8 cellular contexts compared by ENCODE assay signal in the genomic region with DNA sequence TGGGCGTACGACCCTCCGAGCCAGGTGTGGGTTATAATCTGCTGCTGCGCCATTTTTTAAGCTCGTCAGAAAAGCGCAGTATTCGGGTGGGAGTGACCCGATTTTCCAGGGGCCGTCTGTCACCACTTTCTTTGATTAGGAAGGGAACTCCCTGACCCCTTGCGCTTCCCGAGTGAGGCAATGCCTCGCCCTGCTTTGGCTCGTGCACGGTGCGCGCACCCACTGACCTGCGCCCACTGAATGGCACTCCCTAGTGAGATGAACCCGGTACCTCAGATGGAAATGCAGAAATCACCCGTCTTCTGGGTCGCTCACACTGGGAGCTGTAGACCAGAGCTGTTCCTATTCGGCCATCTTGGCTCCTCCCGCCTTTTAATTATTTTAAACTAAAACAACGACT.
DNase-seq lines count a peak whose midpoint lies in the region; ATAC-seq, FAIRE-seq and TF ChIP-seq lines count a peak whose summit lies in the region.
"Not testable (repeated sequence)": the region's sequence is repeated elsewhere in the genome, so short reads cannot be mapped to it uniquely, and the experiment has no call there.

No MANE protein-coding gene starts in this region.

- CTCF ChIA-PET in CD8-positive, alpha-beta T cell (lab: Charles Lee); activated CD4-positive, alpha-beta T cell treated with anti-CD3 and anti-CD28 coated beads, Interleukin-2, amount 10 ng/mL, durations not matched to agents 7 days and 5 days (lab: Charles Lee); GM12878 (lab: Yijun Ruan, JAX): not testable (repeated sequence)
- CTCF ChIA-PET in endothelial cell of umbilical vein (lab: Charles Lee): interaction anchor here (1.1 to 1.4 kb wide), 2 partner anchors 27 to 43 kb away, joined by 3 to 4 read pairs; no protein-coding TSS in a partner anchor

- dilution Hi-C loops in endothelial cell of umbilical vein (cut with MboI; ENCODE audit: extremely low pct_ligation_motif_present, low sequenced_read_pairs): not testable (repeated sequence)

- not testable (repeated sequence) for H2AFZ ChIP-seq in MM.1S (ENCODE audit: low read length); GM12878 (ENCODE audit: control insufficient read depth, low read depth, low read length)
- H2AFZ ChIP-seq in endothelial cell of umbilical vein (ENCODE audit: low read depth, low read length): peak overlapping the region; percentile 59

- H3K9me3 ChIP-seq in CD8-positive, alpha-beta T cell (ENCODE audit: low read length); MM.1S (replicated peaks; ENCODE audit: insufficient read depth, low read length); GM12878 (replicated peaks; ENCODE audit: control insufficient read depth, insufficient read depth, low read length); endothelial cell of umbilical vein (replicated peaks; ENCODE audit: control insufficient read depth, insufficient read depth, low read length); iPS-20b (ENCODE audit: insufficient read depth, low read depth, low read length): not testable (repeated sequence)

- in situ Hi-C loops in GM12878 (cut with MboI): not testable (repeated sequence)

- not testable (repeated sequence) for H3K79me2 ChIP-seq in MM.1S (ENCODE audit: low read length); GM12878 (ENCODE audit: control insufficient read depth, insufficient read depth, low read length); endothelial cell of umbilical vein (ENCODE audit: control insufficient read depth, insufficient read depth, low read length)

- H3K4me1 Mint-ChIP-seq in CD8-positive, alpha-beta T cell (ENCODE audit: low read depth): peaks cover 33% of the 10 kb centered on the region
- not testable (repeated sequence) for H3K4me1 Mint-ChIP-seq in activated CD4-positive, alpha-beta T cell treated with anti-CD3 and anti-CD28 coated beads, Interleukin-2, amount 10 ng/mL, durations not matched to agents 7 days and 5 days
- peaks cover 25 to 32% of the 10 kb centered on the region in 2 donors for H3K4me1 Mint-ChIP-seq in natural killer cell
- H3K4me1 Mint-ChIP-seq in stimulated activated memory B cell treated with anti-CD40 and anti-IgM and Interleukin-4, amounts not matched to agents 10 μg/mL and 1 μg/mL and 100 μg/mL, for 72 hours: peaks cover 38% of the 10 kb centered on the region

- H3K9me2 ChIP-seq in MM.1S (replicated peaks; ENCODE audit: insufficient read depth, low read length): not testable (repeated sequence)

- H3K36me3 ChIP-seq in CD8-positive, alpha-beta T cell (ENCODE audit: insufficient read depth, low read length); MM.1S (replicated peaks; ENCODE audit: insufficient read depth, low read length); GM12878 (ENCODE audit: control insufficient read depth in 2 of 2, insufficient read depth in 2 of 2, low read length in 1 of 2); endothelial cell of umbilical vein (ENCODE audit: control insufficient read depth in 2 of 2, extremely low read depth in 1 of 2, insufficient read depth in 2 of 2, low read length in 2 of 2); iPS-20b (ENCODE audit: insufficient read depth, low read depth, low read length): not testable (repeated sequence)

- SMC1A ChIA-PET in GM12878 (lab: Charles Lee; ENCODE audit: uncharacterized antibody, unreplicated experiment): not testable (repeated sequence)

- not testable (repeated sequence) for H3K9me1 ChIP-seq in endothelial cell of umbilical vein (replicated peaks; ENCODE audit: control insufficient read depth, extremely low read depth, insufficient read depth, low read length)

- H3K4me1 ChIP-seq in CD8-positive, alpha-beta T cell (ENCODE audit: insufficient read depth, low read length); MM.1S (ENCODE audit: low read length); GM12878 (ENCODE audit: control insufficient read depth, insufficient read depth, low read length); endothelial cell of umbilical vein (ENCODE audit: control insufficient read depth, extremely low read depth, insufficient read depth, low read length); iPS-20b (ENCODE audit: insufficient read depth, low read length): not testable (repeated sequence)

- H3K27me3 ChIP-seq in CD8-positive, alpha-beta T cell (ENCODE audit: insufficient read depth, low read length); MM.1S (replicated peaks; ENCODE audit: insufficient read depth, low read length); GM12878 (replicated peaks in 1 of 2; ENCODE audit: control insufficient read depth in 2 of 2, insufficient read depth in 2 of 2, low read length in 1 of 2); endothelial cell of umbilical vein (ENCODE audit: control insufficient read depth in 2 of 2, insufficient read depth in 2 of 2, low read length in 2 of 2); iPS-20b (ENCODE audit: insufficient read depth, low read length): not testable (repeated sequence)

- not testable (repeated sequence) for H3K27ac ChIP-seq in CD8-positive, alpha-beta T cell (ENCODE audit: low read depth, low read length); MM.1S (ENCODE audit: low read length); GM12878 (ENCODE audit: control insufficient read depth, insufficient read depth); endothelial cell of umbilical vein (ENCODE audit: insufficient read depth, low read depth, low read length); iPS-20b (ENCODE audit: low read length)

- peak overlapping the region; percentile 64 for H3K27ac Mint-ChIP-seq in CD8-positive, alpha-beta T cell
- peak overlapping the region; percentile 83 for H3K27ac Mint-ChIP-seq in activated CD4-positive, alpha-beta T cell treated with anti-CD3 and anti-CD28 coated beads, Interleukin-2, amount 10 ng/mL, durations not matched to agents 7 days and 5 days
- H3K27ac Mint-ChIP-seq in natural killer cell; stimulated activated memory B cell treated with anti-CD40 and anti-IgM and Interleukin-4, amounts not matched to agents 10 μg/mL and 1 μg/mL and 100 μg/mL, for 72 hours: not testable (repeated sequence)

- H4K20me1 ChIP-seq in MM.1S (ENCODE audit: insufficient read depth, low read length); GM12878 (ENCODE audit: control insufficient read depth, insufficient read depth); endothelial cell of umbilical vein (replicated peaks; ENCODE audit: control insufficient read depth, extremely low read depth, insufficient read depth, low read length): not testable (repeated sequence)

- intact Hi-C loops in CD8-positive, alpha-beta T cell (cut with DNase I, micrococcal nuclease); GM12878 (cut with micrococcal nuclease; ENCODE audit: unreplicated experiment); endothelial cell of umbilical vein (cut with micrococcal nuclease); natural killer cell (cut with micrococcal nuclease): not testable (repeated sequence)

- not testable (repeated sequence) for H3K36me3 Mint-ChIP-seq in CD8-positive, alpha-beta T cell; activated CD4-positive, alpha-beta T cell treated with anti-CD3 and anti-CD28 coated beads, Interleukin-2, amount 10 ng/mL, durations not matched to agents 7 days and 5 days (ENCODE audit: low read depth); natural killer cell
- peaks cover 17% of the 10 kb centered on the region for H3K36me3 Mint-ChIP-seq in stimulated activated memory B cell treated with anti-CD40 and anti-IgM and Interleukin-4, amounts not matched to agents 10 μg/mL and 1 μg/mL and 100 μg/mL, for 72 hours

- TF ChIP-seq EP300 in GM12878 (IDR thresholded peaks at IDR 0.05; ENCODE audit: borderline replicate concordance in 1 of 2, control insufficient read depth in 1 of 2, low read depth in 2 of 2, low read length in 2 of 2): not testable (repeated sequence)

- RAD21 ChIA-PET in GM12878 (lab: Charles Lee; ENCODE audit: unreplicated experiment): not testable (repeated sequence)

- H3F3A ChIP-seq in MM.1S (ENCODE audit: insufficient read depth, low read length): not testable (repeated sequence)

- ATAC-seq in CD8-positive, alpha-beta T cell; GM12878; natural killer cell; stimulated activated memory B cell treated with anti-CD40 and anti-IgM and Interleukin-4, amounts not matched to agents 10 μg/mL and 1 μg/mL and 100 μg/mL, for 72 hours: not testable (repeated sequence)

- H3K27me3 Mint-ChIP-seq in CD8-positive, alpha-beta T cell (ENCODE audit: low read depth); activated CD4-positive, alpha-beta T cell treated with anti-CD3 and anti-CD28 coated beads, Interleukin-2, amount 10 ng/mL, durations not matched to agents 7 days and 5 days; natural killer cell (ENCODE audit: low read depth in 2 of 2); stimulated activated memory B cell treated with anti-CD40 and anti-IgM and Interleukin-4, amounts not matched to agents 10 μg/mL and 1 μg/mL and 100 μg/mL, for 72 hours: not testable (repeated sequence)

- TF ChIP-seq RAD21 in GM12878 (IDR thresholded peaks at IDR 0.05; ENCODE audit: insufficient read depth, low read depth, low read length): not testable (repeated sequence)

- POLR2A ChIA-PET in CD8-positive, alpha-beta T cell (lab: Charles Lee); activated CD4-positive, alpha-beta T cell treated with anti-CD3 and anti-CD28 coated beads, Interleukin-2, amount 10 ng/mL, durations not matched to agents 7 days and 5 days (lab: Charles Lee); GM12878 (lab: Charles Lee); endothelial cell of umbilical vein (lab: Charles Lee): not testable (repeated sequence)

- not testable (repeated sequence) for H3K9me3 Mint-ChIP-seq in CD8-positive, alpha-beta T cell; activated CD4-positive, alpha-beta T cell treated with anti-CD3 and anti-CD28 coated beads, Interleukin-2, amount 10 ng/mL, durations not matched to agents 7 days and 5 days; natural killer cell; stimulated activated memory B cell treated with anti-CD40 and anti-IgM and Interleukin-4, amounts not matched to agents 10 μg/mL and 1 μg/mL and 100 μg/mL, for 72 hours

- not testable (repeated sequence) for H3K9ac ChIP-seq in MM.1S (ENCODE audit: low read length)
- H3K9ac ChIP-seq in GM12878 (ENCODE audit: control insufficient read depth, insufficient read depth, low read length) (peak overlapping the region; percentile 16; the same call in 1 of the 2 replicates), endothelial cell of umbilical vein (replicated peaks; ENCODE audit: extremely low read depth, insufficient read depth, low read length) (peak overlapping the region; percentile 16), iPS-20b (ENCODE audit: low read depth, low read length) (peak overlapping the region; percentile 78)

- H3K4me3 ChIP-seq in CD8-positive, alpha-beta T cell (ENCODE audit: low read depth, low read length); GM12878: not testable (repeated sequence)
- peak overlapping the region; percentile 35 for H3K4me3 ChIP-seq in MM.1S (ENCODE audit: low read length)
- H3K4me3 ChIP-seq in endothelial cell of umbilical vein (replicated peaks in 1 of 3; ENCODE audit: insufficient read depth in 1 of 3, low read depth in 1 of 3, low read length in 3 of 3): peak overlapping the region; percentile 25 to 36 (median 32)
- H3K4me3 ChIP-seq in iPS-20b (ENCODE audit: low read length): peak overlapping the region; percentile 62

- TF ChIP-seq POLR2A in GM12878 (IDR thresholded peaks at IDR 0.05; ENCODE audit: low read depth, low read length); endothelial cell of umbilical vein (IDR thresholded peaks at IDR 0.05; ENCODE audit: low read depth, low read length): not testable (repeated sequence)

- BruUV-seq in GM12878 (replicated peaks; lab: Mats Ljungman, UMichigan); endothelial cell of umbilical vein (replicated peaks; lab: Mats Ljungman, UMichigan): not testable (repeated sequence)

- not testable (repeated sequence) for TF ChIP-seq CTCF in CD8-positive, alpha-beta T cell (IDR thresholded peaks at IDR 0.05); MM.1S (IDR thresholded peaks at IDR 0.05; ENCODE audit: low read length); GM12878 (IDR thresholded peaks at IDR 0.05 in 2 of 3, conservative IDR thresholded peaks at IDR 0.05 in 1 of 3; ENCODE audit: control insufficient read depth in 2 of 3, extremely low read depth in 1 of 3, insufficient read depth in 1 of 3, low read depth in 3 of 3, low read length in 3 of 3); endothelial cell of umbilical vein (IDR thresholded peaks at IDR 0.05; ENCODE audit: extremely low read depth in 1 of 2, insufficient read depth in 1 of 2, low read depth in 1 of 2, low read length in 2 of 2); natural killer cell (IDR thresholded peaks at IDR 0.05)

- H3K4me2 ChIP-seq in MM.1S (ENCODE audit: low read depth, low read length); GM12878 (ENCODE audit: control insufficient read depth, insufficient read depth); endothelial cell of umbilical vein (ENCODE audit: insufficient read depth, low read length): not testable (repeated sequence)

- H3K4me3 Mint-ChIP-seq in CD8-positive, alpha-beta T cell: peak overlapping the region; percentile 77
- peak overlapping the region; percentile 68 for H3K4me3 Mint-ChIP-seq in activated CD4-positive, alpha-beta T cell treated with anti-CD3 and anti-CD28 coated beads, Interleukin-2, amount 10 ng/mL, durations not matched to agents 7 days and 5 days
- H3K4me3 Mint-ChIP-seq in natural killer cell: peak overlapping the region; percentile 82
- peak overlapping the region; percentile 77 for H3K4me3 Mint-ChIP-seq in stimulated activated memory B cell treated with anti-CD40 and anti-IgM and Interleukin-4, amounts not matched to agents 10 μg/mL and 1 μg/mL and 100 μg/mL, for 72 hours

- DNase-seq in CD8-positive, alpha-beta T cell: peak in 2 of 7 experiments; percentile 20 to 54
- not testable (repeated sequence) for DNase-seq in MM.1S; activated CD4-positive, alpha-beta T cell treated with anti-CD3 and anti-CD28 coated beads, Interleukin-2, amount 10 ng/mL, durations not matched to agents 7 days and 5 days; GM12878 (ENCODE audit: low read depth, low spot score); endothelial cell of umbilical vein (ENCODE audit: low read depth, low spot score); natural killer cell

- 97% methylated on average over 22 of the region's 23 CpGs for WGBS in GM12878 (ENCODE audit: insufficient coverage, insufficient replicate concordance, low lambda C conversion rate, missing lambda C conversion rate)

- FAIRE-seq in GM12878 (lab: Jason Lieb, UNC); endothelial cell of umbilical vein (lab: Jason Lieb, UNC): not testable (repeated sequence)
